ENCODE assay signal across 16 cellular contexts in genomic region chr2:239193426-239193825, GRCh38.
A peak's percentile ranks its signal among the peaks of the same experiment; 100 is the strongest.
DNase-seq lines count a peak whose midpoint lies in the region; ATAC-seq and TF ChIP-seq lines count a peak whose summit lies in the region.
"Had no signal": no experiment of that assay in that cellular context is flagged by ENCODE, and none has a peak within 500 bp of the region (broad histone marks: within the 10 kb centered on the region; RNA-seq: fewer than 3 reads in every experiment).

No MANE protein-coding gene starts in this region.

- peaks cover 12% of the 10 kb centered on the region for H3K36me3 Mint-ChIP-seq in activated naive CD8-positive, alpha-beta T cell treated with anti-CD3 and anti-CD28 coated beads, Interleukin-2, amount 50 U/mL, for 24 hours (ENCODE audit: low read depth)

- TF ChIP-seq POLR2A in esophagus muscularis mucosa (IDR thresholded peaks at IDR 0.05; ENCODE audit: low read depth) = no peak
- no peak for TF ChIP-seq POLR2A in thyroid gland (IDR thresholded peaks at IDR 0.05)

- peak; percentile 15 for ATAC-seq in activated naive CD8-positive, alpha-beta T cell treated with anti-CD3 and anti-CD28 coated beads, Interleukin-2, amount 50 U/mL, for 24 hours
- no peak for ATAC-seq in GM21529 (IDR thresholded peaks at IDR 0.05; ENCODE audit: unreplicated experiment)
- ATAC-seq: activated T-helper 17 cell treated with anti-CD3 and anti-CD28 coated beads, Interleukin-2, amount 50 U/mL, for 72 hours had no signal

- peaks cover 4 to 61% (median 31%) of the 10 kb centered on the region in 4 donors for H3K4me1 ChIP-seq in esophagus muscularis mucosa
- peaks cover 0 to 8% of the 10 kb centered on the region in 2 experiments for H3K4me1 ChIP-seq in neutrophil (ENCODE audit: control insufficient read depth in 1 of 2, insufficient read depth in 1 of 2, low read depth in 1 of 2, low read length in 1 of 2)
- peaks cover 0 to 8% of the 10 kb centered on the region in 2 donors for H3K4me1 ChIP-seq in thyroid gland
- H3K4me1 ChIP-seq: ascending aorta had no signal

- H3K4me3 ChIP-seq in esophagus muscularis mucosa (no peak overlapping the region), neutrophil (ENCODE audit: low read depth in 1 of 2, low read length in 1 of 2) (no peak overlapping the region), thyroid gland (replicated peaks in 1 of 3) (no peak overlapping the region)
- H3K4me3 ChIP-seq: ascending aorta, hepatocyte, testis had no signal

- 78% methylated on average over 12 of the region's 12 CpGs for WGBS in esophagus muscularis mucosa
- WGBS in thyroid gland, 2 donors = 85 to 86% methylated on average over 10 to 12 of the region's 12 CpGs

- H3K4me1 Mint-ChIP-seq in activated naive CD8-positive, alpha-beta T cell treated with anti-CD3 and anti-CD28 coated beads, Interleukin-2, amount 50 U/mL, for 24 hours = peaks cover 7% of the 10 kb centered on the region
- H3K4me1 Mint-ChIP-seq: activated T-helper 17 cell treated with anti-CD3 and anti-CD28 coated beads, Interleukin-2, amount 50 U/mL, for 72 hours had no signal

- TF ChIP-seq EP300 in esophagus muscularis mucosa (IDR thresholded peaks at IDR 0.05) = no peak

- no peak overlapping the region for H3K27ac Mint-ChIP-seq in activated naive CD8-positive, alpha-beta T cell treated with anti-CD3 and anti-CD28 coated beads, Interleukin-2, amount 50 U/mL, for 24 hours
- H3K27ac Mint-ChIP-seq: activated T-helper 17 cell treated with anti-CD3 and anti-CD28 coated beads, Interleukin-2, amount 50 U/mL, for 72 hours had no signal

- H3K9me3 ChIP-seq in esophagus muscularis mucosa (peaks cover 0 to 5% (median 0%) of the 10 kb centered on the region in 4 donors), neutrophil (no peaks in the 10 kb centered on the region), thyroid gland (no peaks in the 10 kb centered on the region)
- H3K9me3 ChIP-seq: ascending aorta, testis had no signal

- no peak overlapping the region for H3K4me3 Mint-ChIP-seq in activated naive CD8-positive, alpha-beta T cell treated with anti-CD3 and anti-CD28 coated beads, Interleukin-2, amount 50 U/mL, for 24 hours
- H3K4me3 Mint-ChIP-seq: activated T-helper 17 cell treated with anti-CD3 and anti-CD28 coated beads, Interleukin-2, amount 50 U/mL, for 72 hours had no signal

- intact Hi-C loops in esophagus muscularis mucosa (cut with DNase I) (loop anchor here (5.0 kb wide), 1 partner anchor 36 kb away; no protein-coding TSS in a partner anchor), thyroid gland (cut with DNase I) (no loop called here)

- no peaks in the 10 kb centered on the region for H3K9me3 Mint-ChIP-seq in activated naive CD8-positive, alpha-beta T cell treated with anti-CD3 and anti-CD28 coated beads, Interleukin-2, amount 50 U/mL, for 24 hours
- H3K9me3 Mint-ChIP-seq: activated T-helper 17 cell treated with anti-CD3 and anti-CD28 coated beads, Interleukin-2, amount 50 U/mL, for 72 hours had no signal

- peaks cover 15 to 47% (median 37%) of the 10 kb centered on the region in 4 donors for H3K36me3 ChIP-seq in esophagus muscularis mucosa
- H3K36me3 ChIP-seq in neutrophil = peaks cover 72% of the 10 kb centered on the region
- peaks cover 11% of the 10 kb centered on the region in 2 donors for H3K36me3 ChIP-seq in thyroid gland

- H3K27me3 ChIP-seq in esophagus muscularis mucosa (no peaks in the 10 kb centered on the region), neutrophil (no peaks in the 10 kb centered on the region), thyroid gland (no peaks in the 10 kb centered on the region)
- H3K27me3 ChIP-seq: ascending aorta, hepatocyte, testis had no signal

- peak overlapping the region in 3 of 4 donors; percentile 30 to 51 (median 32) for H3K27ac ChIP-seq in esophagus muscularis mucosa (replicated peaks in 1 of 4)
- peak overlapping the region; percentile 37 for H3K27ac ChIP-seq in neutrophil
- H3K27ac ChIP-seq in thyroid gland = no peak overlapping the region
- H3K27ac ChIP-seq: ascending aorta, hepatocyte had no signal

- TF ChIP-seq CTCF in esophagus muscularis mucosa (IDR thresholded peaks at IDR 0.05) = no peak
- no peak for TF ChIP-seq CTCF in neutrophil (IDR thresholded peaks at IDR 0.05)
- no peak for TF ChIP-seq CTCF in thyroid gland (IDR thresholded peaks at IDR 0.05)

- H3K27me3 Mint-ChIP-seq in activated naive CD8-positive, alpha-beta T cell treated with anti-CD3 and anti-CD28 coated beads, Interleukin-2, amount 50 U/mL, for 24 hours = no peaks in the 10 kb centered on the region
- H3K27me3 Mint-ChIP-seq: activated T-helper 17 cell treated with anti-CD3 and anti-CD28 coated beads, Interleukin-2, amount 50 U/mL, for 72 hours had no signal

- no peak for DNase-seq in activated naive CD8-positive, alpha-beta T cell treated with anti-CD3 and anti-CD28 coated beads, Interleukin-2, amount 50 U/mL, for 24 hours
- DNase-seq in esophagus muscularis mucosa (ENCODE audit: extremely low spot score) (no peak), thyroid gland (peak; percentile 29 to 50), NCI-H1694 (lab: John Stamatoyannopoulos, UW) (no peak), SHP77 treated with DMSO at 0.1 percent for 48 hours (lab: John Stamatoyannopoulos, UW) (no peak)
- no peak for DNase-seq in stimulated activated CD4-positive, alpha-beta T cell treated with anti-CD3 and anti-CD28 coated beads, Interleukin-12 subunit alpha, Interleukin-12 subunit beta, amount 100 ng/mL, for 4 hours
- DNase-seq: activated CD4-positive, alpha-beta T cell treated with anti-CD3 and anti-CD28 coated beads, Interleukin-2, amount 50 U/mL, for 4 hours; dermis blood vessel endothelial cell; kidney glomerular epithelial cell; MV-4-11; testis had no signal

Comparison
In these comparisons a context has a peak if more than half of its experiments do, and no peak if none do; other contexts are left out.
1. DNase-seq: peak in thyroid gland (2 of 2); none in activated naive CD8-positive, alpha-beta T cell treated with anti-CD3 and anti-CD28 coated beads, Interleukin-2, amount 50 U/mL, for 24 hours (single experiment), esophagus muscularis mucosa (single experiment), stimulated activated CD4-positive, alpha-beta T cell treated with anti-CD3 and anti-CD28 coated beads, Interleukin-12 subunit alpha, Interleukin-12 subunit beta, amount 100 ng/mL, for 4 hours (single experiment), NCI-H1694 (single experiment) and SHP77 treated with DMSO at 0.1 percent for 48 hours (single experiment).
2. H3K27ac ChIP-seq: peak in esophagus muscularis mucosa (3 of 4) and neutrophil (single experiment); none in thyroid gland (0 of 3).